8 cellular contexts compared by ENCODE assay signal in genomic region chr16:88685156-88686061, GRCh38. TPM values are rescaled to one million over a fixed set of nuclear protein-coding genes. Genes with fewer than 3 reads are reported as not detected.
DNase-seq lines count a peak whose midpoint lies in the region; TF ChIP-seq lines count a peak whose summit lies in the region.

No MANE protein-coding gene starts in this region.

- TF ChIP-seq EP300 in neural cell (conservative IDR thresholded peaks at IDR 0.05; ENCODE audit: poor library complexity, severe bottlenecking), result no peak

- no peak for TF ChIP-seq POLR2A in esophagus squamous epithelium (IDR thresholded peaks at IDR 0.05)

- H3K36me3 ChIP-seq in esophagus squamous epithelium (no peaks in the 10 kb centered on the region), neural cell (ENCODE audit: insufficient read depth, low read length) (no peaks in the 10 kb centered on the region)

- no peak for TF ChIP-seq RAD21 in neural cell (conservative IDR thresholded peaks at IDR 0.05)

- no peak overlapping the region for H3K9ac ChIP-seq in neural cell (ENCODE audit: low read length)

- intact Hi-C loops in esophagus squamous epithelium (cut with DNase I), result no loop called here

- peaks cover 18 to 53% (median 28%) of the 10 kb centered on the region in 3 donors for H3K4me1 ChIP-seq in esophagus squamous epithelium

- H3K9me3 ChIP-seq in esophagus squamous epithelium, result no peaks in the 10 kb centered on the region
- no peaks in the 10 kb centered on the region for H3K9me3 ChIP-seq in neural cell (ENCODE audit: low read length)

- TF ChIP-seq CTCF in LNCaP clone FGC (IDR thresholded peaks at IDR 0.05; ENCODE audit: control insufficient read depth, extremely low read depth, insufficient read depth) (peak; percentile 31; the same call in 1 of the 2 replicates), esophagus squamous epithelium (IDR thresholded peaks at IDR 0.05) (peak in 5 of 6 experiments; percentile 38 to 61 (median 43)), neural cell (IDR thresholded peaks at IDR 0.05; ENCODE audit: poor library complexity, severe bottlenecking) (peak; percentile 50)

- in situ Hi-C loops in G401 (cut with HindIII; ENCODE audit: low sequenced_read_pairs), result no loop called here

- peak overlapping the region; percentile 62 for H3K4me3 ChIP-seq in LNCaP clone FGC (ENCODE audit: low read depth, low read length)
- H3K4me3 ChIP-seq in esophagus squamous epithelium, result peak overlapping the region; percentile 44 to 68 (median 58)
- peak overlapping the region; percentile 68 for H3K4me3 ChIP-seq in neural cell (ENCODE audit: low read length)

- no peaks in the 10 kb centered on the region for H3F3A ChIP-seq in neural cell (ENCODE audit: insufficient read depth, low read length, poor library complexity, severe bottlenecking)

- H4K20me1 ChIP-seq in neural cell (ENCODE audit: insufficient read depth), result no peaks in the 10 kb centered on the region

- no peaks in the 10 kb centered on the region for H3K9me2 ChIP-seq in neural cell (ENCODE audit: insufficient read depth, low read length)

- peak; percentile 42 for DNase-seq in COLO668 (lab: John Stamatoyannopoulos, UW; ENCODE audit: unreplicated experiment)
- no peak for DNase-seq in LNCaP clone FGC (ENCODE audit: low read depth)
- DNase-seq in activated CD8-positive, alpha-beta memory T cell treated with anti-CD3 and anti-CD28 coated beads, Interleukin-2, amount 50 U/mL, for 4 hours, result peak; percentile 75
- DNase-seq in esophagus squamous epithelium (lab: John Stamatoyannopoulos, UW), result no peak
- DNase-seq in SHP77 (lab: John Stamatoyannopoulos, UW), result no peak
- no peak for DNase-seq in G401 (ENCODE audit: low spot score)
- DNase-seq in NCI-H1048 (lab: John Stamatoyannopoulos, UW), result no peak

- H3K27me3 ChIP-seq in esophagus squamous epithelium (peaks cover 7 to 98% (median 13%) of the 10 kb centered on the region in 4 donors), neural cell (ENCODE audit: insufficient read depth, low read depth, low read length) (peaks cover 45% of the 10 kb centered on the region)

- H3K79me2 ChIP-seq in neural cell (replicated peaks; ENCODE audit: insufficient read depth, low read length), result no peaks in the 10 kb centered on the region

- H3K27ac ChIP-seq in esophagus squamous epithelium (peak overlapping the region; percentile 22 to 69 (median 36)), neural cell (ENCODE audit: low read length) (no peak overlapping the region)

- WGBS in esophagus squamous epithelium, 2 donors, result 5 to 13% methylated on average over 9 to 21 of the region's 33 CpGs

- no peak overlapping the region for H2AFZ ChIP-seq in neural cell (ENCODE audit: low read depth, low read length)

- no peak overlapping the region for H3K4me2 ChIP-seq in neural cell (ENCODE audit: low read length)

TF ChIP-seq in neural cell, 6 proteins besides CTCF, POLR2A, EP300 and RAD21:
- TF ChIP-seq SMC3 (conservative IDR thresholded peaks at IDR 0.05; ENCODE audit: poor library complexity) (peak; percentile 16), EZH2 (IDR thresholded peaks at IDR 0.05; ENCODE audit: borderline replicate concordance, insufficient read depth, low read length, poor library complexity, severe bottlenecking) (no peak), MXI1 (conservative IDR thresholded peaks at IDR 0.05; ENCODE audit: poor library complexity, severe bottlenecking) (no peak), POLR2AphosphoS5 (IDR thresholded peaks at IDR 0.05) (no peak), TAF1 (IDR thresholded peaks at IDR 0.05; ENCODE audit: low read depth) (no peak)
- TF ChIP-seq, protein P1, sequence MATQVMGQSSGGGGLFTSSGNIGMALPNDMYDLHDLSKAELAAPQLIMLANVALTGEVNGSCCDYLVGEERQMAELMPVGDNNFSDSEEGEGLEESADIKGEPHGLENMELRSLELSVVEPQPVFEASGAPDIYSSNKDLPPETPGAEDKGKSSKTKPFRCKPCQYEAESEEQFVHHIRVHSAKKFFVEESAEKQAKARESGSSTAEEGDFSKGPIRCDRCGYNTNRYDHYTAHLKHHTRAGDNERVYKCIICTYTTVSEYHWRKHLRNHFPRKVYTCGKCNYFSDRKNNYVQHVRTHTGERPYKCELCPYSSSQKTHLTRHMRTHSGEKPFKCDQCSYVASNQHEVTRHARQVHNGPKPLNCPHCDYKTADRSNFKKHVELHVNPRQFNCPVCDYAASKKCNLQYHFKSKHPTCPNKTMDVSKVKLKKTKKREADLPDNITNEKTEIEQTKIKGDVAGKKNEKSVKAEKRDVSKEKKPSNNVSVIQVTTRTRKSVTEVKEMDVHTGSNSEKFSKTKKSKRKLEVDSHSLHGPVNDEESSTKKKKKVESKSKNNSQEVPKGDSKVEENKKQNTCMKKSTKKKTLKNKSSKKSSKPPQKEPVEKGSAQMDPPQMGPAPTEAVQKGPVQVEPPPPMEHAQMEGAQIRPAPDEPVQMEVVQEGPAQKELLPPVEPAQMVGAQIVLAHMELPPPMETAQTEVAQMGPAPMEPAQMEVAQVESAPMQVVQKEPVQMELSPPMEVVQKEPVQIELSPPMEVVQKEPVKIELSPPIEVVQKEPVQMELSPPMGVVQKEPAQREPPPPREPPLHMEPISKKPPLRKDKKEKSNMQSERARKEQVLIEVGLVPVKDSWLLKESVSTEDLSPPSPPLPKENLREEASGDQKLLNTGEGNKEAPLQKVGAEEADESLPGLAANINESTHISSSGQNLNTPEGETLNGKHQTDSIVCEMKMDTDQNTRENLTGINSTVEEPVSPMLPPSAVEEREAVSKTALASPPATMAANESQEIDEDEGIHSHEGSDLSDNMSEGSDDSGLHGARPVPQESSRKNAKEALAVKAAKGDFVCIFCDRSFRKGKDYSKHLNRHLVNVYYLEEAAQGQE (IDR thresholded peaks at IDR 0.05; ENCODE audit: borderline replicate concordance), result no peak

RNA-seq across cellular contexts. Expression of gene SNAI3, which starts 0.9 kb away (rescaled TPM):
- total RNA-seq in esophagus squamous epithelium, result under 1 TPM in 2 of 4 donors, not detected in 2; 0.23 to 0.95 TPM
- polyA plus RNA-seq in neural cell, result not detected in 2 replicates
- polyA minus RNA-seq in neural cell, result not detected in 2 replicates
- 0.18 and 0.88 TPM in 2 replicates for total RNA-seq in G401 (2014; rRNA removed; shearing (Covaris generic))

RNA-seq across cellular contexts. Expression of gene RNF166, which starts 20.8 kb away (rescaled TPM):
- total RNA-seq in esophagus squamous epithelium, result 10 to 100 TPM in 2 of 4 donors, 1 to 10 TPM in 2; 7.1 to 16.8 (median 9.6) TPM
- 34.4 TPM in 2 replicates for polyA plus RNA-seq in neural cell
- polyA minus RNA-seq in neural cell, result 19.3 and 24.8 TPM in 2 replicates
- total RNA-seq in G401 (2014; rRNA removed; shearing (Covaris generic)), result 22.3 and 31.3 TPM in 2 replicates

RNA-seq across cellular contexts. Expression of gene CTU2, which starts 20.9 kb away (rescaled TPM):
- 10 to 100 TPM in 1 of 4 donors, 1 to 10 TPM in 3; 4.4 to 13.2 (median 6.3) TPM for total RNA-seq in esophagus squamous epithelium
- 26.3 and 26.8 TPM in 2 replicates for polyA plus RNA-seq in neural cell
- polyA minus RNA-seq in neural cell, result 15.4 and 18.7 TPM in 2 replicates
- total RNA-seq in G401 (2014; rRNA removed; shearing (Covaris generic)), result 14.7 and 21.8 TPM in 2 replicates

RNA-seq across cellular contexts. Expression of gene MVD, which starts 22.5 kb away (rescaled TPM):
- total RNA-seq in esophagus squamous epithelium, result 100 to 1,000 TPM in 1 of 4 donors, 10 to 100 TPM in 3; 52.7 to 134 (median 71.4) TPM
- polyA plus RNA-seq in neural cell, result 232 and 303 TPM in 2 replicates
- polyA minus RNA-seq in neural cell, result 119 and 135 TPM in 2 replicates
- total RNA-seq in G401 (2014; rRNA removed; shearing (Covaris generic)), result 48.9 and 63.5 TPM in 2 replicates

RNA-seq across cellular contexts. Expression of gene CYBA, which starts 34.6 kb away (rescaled TPM):
- total RNA-seq in esophagus squamous epithelium, result 100 to 1,000 TPM in 2 of 4 donors, 10 to 100 TPM in 2; 67.1 to 205 (median 98.7) TPM
- 5.7 and 6.3 TPM in 2 replicates for polyA plus RNA-seq in neural cell
- polyA minus RNA-seq in neural cell, result 2.2 TPM in 1 of 2 replicates, not detected in the other
- total RNA-seq in G401 (2014; rRNA removed; shearing (Covaris generic)), result 299 and 403 TPM in 2 replicates

Comparison
In these comparisons a context has a peak if more than half of its experiments do, and no peak if none do; other contexts are left out.
1. DNase-seq: peak in COLO668 (single experiment) and activated CD8-positive, alpha-beta memory T cell treated with anti-CD3 and anti-CD28 coated beads, Interleukin-2, amount 50 U/mL, for 4 hours (single experiment); none in LNCaP clone FGC (single experiment), esophagus squamous epithelium (single experiment), SHP77 (0 of 2), G401 (single experiment) and NCI-H1048 (single experiment).
2. Peak in every context shown above with its lines, with median percentiles within 50 percentile points of each other: H3K4me3 ChIP-seq and CTCF ChIP-seq.